1 cellular context compared by ENCODE assay signal in genomic region chr1:36124404-36125128, GRCh38.
TF ChIP-seq lines count a peak whose summit lies in the region.

No MANE protein-coding gene starts in this region.

TF ChIP-seq in H1, 55 proteins besides CTCF, POLR2A, EP300 and RAD21:
- TF ChIP-seq SUZ12 (IDR thresholded peaks at IDR 0.05; ENCODE audit: low read length), result 0 out of 2 replicates have a peak, but pooled peaks have one; percentile 22
- no peak for TF ChIP-seq NANOG (IDR thresholded peaks at IDR 0.05; ENCODE audit: insufficient read depth, low read depth, low read length, poor library complexity, severe bottlenecking)
- 0 out of 2 replicates have a peak, but pooled peaks have one; percentile 14 for TF ChIP-seq PHF8 (conservative IDR thresholded peaks at IDR 0.05; ENCODE audit: low read depth, low read length)
- TF ChIP-seq KDM5A (IDR thresholded peaks at IDR 0.05; ENCODE audit: low read length), result no peak
TF ChIP-seq in H1: peak in this region for 2.
